ENCODE assay signal across 14 cellular contexts in genomic region chr2:201188449-201188848, GRCh38. TPM values are rescaled to one million over a fixed set of nuclear protein-coding genes. Genes with fewer than 3 reads are reported as not detected.
DNase-seq lines count a peak whose midpoint lies in the region; ATAC-seq and TF ChIP-seq lines count a peak whose summit lies in the region.
"Had no signal": no experiment of that assay in that cellular context is flagged by ENCODE, and none has a peak within 500 bp of the region (broad histone marks: within the 10 kb centered on the region; RNA-seq: fewer than 3 reads in every experiment).

No MANE protein-coding gene starts in this region.

- POLR2A ChIA-PET in activated naive CD8-positive, alpha-beta T cell treated with anti-CD3 and anti-CD28 coated beads, Interleukin-2, amount 10 ng/mL, durations not matched to agents 7 days and 5 days (lab: Charles Lee): interaction anchor here (0.7 kb wide), 2 partner anchors 44 to 204 kb away, joined by 3 read pairs; no protein-coding TSS in a partner anchor

- WGBS in right cardiac atrium: 88% methylated on average over 4 of the region's 4 CpGs

- H3K4me1 Mint-ChIP-seq in activated naive CD8-positive, alpha-beta T cell treated with anti-CD3 and anti-CD28 coated beads, Interleukin-2, amount 10 ng/mL, durations not matched to agents 7 days and 5 days: peaks cover 60% of the 10 kb centered on the region
- peaks cover 40% of the 10 kb centered on the region for H3K4me1 Mint-ChIP-seq in progenitor cell of endocrine pancreas (ENCODE audit: low read depth)

- peaks cover 73% of the 10 kb centered on the region for H3K36me3 Mint-ChIP-seq in activated naive CD8-positive, alpha-beta T cell treated with anti-CD3 and anti-CD28 coated beads, Interleukin-2, amount 10 ng/mL, durations not matched to agents 7 days and 5 days
- peaks cover 11% of the 10 kb centered on the region for H3K36me3 Mint-ChIP-seq in progenitor cell of endocrine pancreas (ENCODE audit: insufficient read depth)

- H3K27me3 Mint-ChIP-seq in activated naive CD8-positive, alpha-beta T cell treated with anti-CD3 and anti-CD28 coated beads, Interleukin-2, amount 10 ng/mL, durations not matched to agents 7 days and 5 days: no peaks in the 10 kb centered on the region
- H3K27me3 Mint-ChIP-seq in progenitor cell of endocrine pancreas: no peaks in the 10 kb centered on the region

- H3K4me3 ChIP-seq in left ventricle myocardium inferior (no peak overlapping the region), right cardiac atrium (ENCODE audit: low read length) (no peak overlapping the region)
- H3K4me3 ChIP-seq: SJCRH30 had no signal

- H3K4me1 ChIP-seq in left ventricle myocardium inferior (peaks cover 58% of the 10 kb centered on the region), right cardiac atrium (ENCODE audit: control insufficient read depth, insufficient read depth, low read length) (peaks cover 5% of the 10 kb centered on the region)
- H3K4me1 ChIP-seq: SJCRH30 had no signal

- intact Hi-C loops in left ventricle myocardium inferior (cut with micrococcal nuclease) (loop anchor here (5.0 kb wide), 1 partner anchor 44 kb away; no protein-coding TSS in a partner anchor), right cardiac atrium (cut with DNase I) (loop anchor here in 1 of 4 donors (10.0 kb wide), 1 partner anchor 46 kb away; no protein-coding TSS in a partner anchor)

- TF ChIP-seq CTCF in left ventricle myocardium inferior (IDR thresholded peaks at IDR 0.05; ENCODE audit: borderline replicate concordance) (no peak), progenitor cell of endocrine pancreas (IDR thresholded peaks at IDR 0.05; ENCODE audit: unreplicated experiment) (no peak)

- H3K4me3 Mint-ChIP-seq in activated naive CD8-positive, alpha-beta T cell treated with anti-CD3 and anti-CD28 coated beads, Interleukin-2, amount 10 ng/mL, durations not matched to agents 7 days and 5 days: peak overlapping the region; percentile 57
- H3K4me3 Mint-ChIP-seq in progenitor cell of endocrine pancreas (ENCODE audit: low read depth): peak overlapping the region; percentile 24
- H3K4me3 Mint-ChIP-seq: HFFc6 had no signal

- H3K36me3 ChIP-seq in left ventricle myocardium inferior: peaks cover 17% of the 10 kb centered on the region
- peaks cover 56% of the 10 kb centered on the region for H3K36me3 ChIP-seq in KOPT-K1 (ENCODE audit: insufficient read depth, low read length)
- H3K36me3 ChIP-seq: SJCRH30 had no signal

- H3K27me3 ChIP-seq in left ventricle myocardium inferior (ENCODE audit: low read depth) (no peaks in the 10 kb centered on the region), right cardiac atrium (ENCODE audit: control insufficient read depth, insufficient read depth) (no peaks in the 10 kb centered on the region)
- H3K27me3 ChIP-seq: SJCRH30 had no signal

- H3K9me3 Mint-ChIP-seq in activated naive CD8-positive, alpha-beta T cell treated with anti-CD3 and anti-CD28 coated beads, Interleukin-2, amount 10 ng/mL, durations not matched to agents 7 days and 5 days: peaks cover 3% of the 10 kb centered on the region
- peaks cover 3% of the 10 kb centered on the region for H3K9me3 Mint-ChIP-seq in progenitor cell of endocrine pancreas (ENCODE audit: low read depth)
- H3K9me3 Mint-ChIP-seq: HFFc6 had no signal

- H3K27ac ChIP-seq in left ventricle myocardium inferior (replicated peaks) (peak overlapping the region; percentile 83), right cardiac atrium (ENCODE audit: low read length) (no peak overlapping the region), KOPT-K1 (ENCODE audit: low read depth, low read length, poor library complexity, severe bottlenecking) (peak overlapping the region; percentile 84)
- H3K27ac ChIP-seq: C4-2B, SJCRH30 had no signal

- H3K9me3 ChIP-seq in left ventricle myocardium inferior (replicated peaks) (no peaks in the 10 kb centered on the region), right cardiac atrium (ENCODE audit: control insufficient read depth, low read length) (no peaks in the 10 kb centered on the region), KOPT-K1 (ENCODE audit: insufficient read depth, low read length, poor library complexity, severe bottlenecking) (no peaks in the 10 kb centered on the region)
- H3K9me3 ChIP-seq: SJCRH30 had no signal

- ATAC-seq in right cardiac atrium: no peak
- ATAC-seq in activated naive CD8-positive, alpha-beta T cell treated with anti-CD3 and anti-CD28 coated beads, Interleukin-2, amount 10 ng/mL, durations not matched to agents 7 days and 5 days (ENCODE audit: low read depth): no peak

- peak overlapping the region; percentile 52 for H3K27ac Mint-ChIP-seq in activated naive CD8-positive, alpha-beta T cell treated with anti-CD3 and anti-CD28 coated beads, Interleukin-2, amount 10 ng/mL, durations not matched to agents 7 days and 5 days
- no peak overlapping the region for H3K27ac Mint-ChIP-seq in progenitor cell of endocrine pancreas
- H3K27ac Mint-ChIP-seq: HFFc6 had no signal

- DNase-seq in left ventricle myocardium inferior: no peak
- no peak for DNase-seq in right cardiac atrium
- DNase-seq in activated naive CD8-positive, alpha-beta T cell treated with anti-CD3 and anti-CD28 coated beads, Interleukin-2, amount 10 ng/mL, durations not matched to agents 7 days and 5 days: no peak
- no peak for DNase-seq in progenitor cell of endocrine pancreas (ENCODE audit: low spot score, unreplicated experiment)
- DNase-seq in NCI-H774 (lab: John Stamatoyannopoulos, UW): no peak
- no peak for DNase-seq in COLO829 (ENCODE audit: low spot score)
- DNase-seq: HFFc6, Kasumi-1, NCI-H187, NCI-H526 treated with DMSO at 0.1 percent for 48 hours, RPMI8226, SJCRH30 had no signal

RNA-seq across cellular contexts. Expression of gene CASP10, which starts 5.5 kb away (rescaled TPM):
- 5.4 TPM for total RNA-seq in left ventricle myocardium inferior
- total RNA-seq in right cardiac atrium: 1 to 10 TPM; 5.3 to 6.8 (median 5.8) TPM
- polyA plus RNA-seq in right cardiac atrium: 3.6 TPM
- total RNA-seq in activated naive CD8-positive, alpha-beta T cell treated with anti-CD3 and anti-CD28 coated beads, Interleukin-2, amount 10 ng/mL, durations not matched to agents 7 days and 5 days: 10 to 100 TPM; 45.2 to 46.1 TPM
- total RNA-seq in progenitor cell of endocrine pancreas: 9.0 and 9.9 TPM in 2 replicates
